10 cellular contexts compared by ENCODE assay signal in genomic region chr12:6551496-6552139, GRCh38. TPM values are rescaled to one million over a fixed set of nuclear protein-coding genes. Genes with fewer than 3 reads are reported as not detected.
DNase-seq lines count a peak whose midpoint lies in the region; ATAC-seq and TF ChIP-seq lines count a peak whose summit lies in the region.
"Had no signal": no experiment of that assay in that cellular context is flagged by ENCODE, and none has a peak within 500 bp of the region (broad histone marks: within the 10 kb centered on the region; RNA-seq: fewer than 3 reads in every experiment).

No MANE protein-coding gene starts in this region.

- H3K36me3 ChIP-seq in lower lobe of right lung, result peaks cover 36% of the 10 kb centered on the region

- no peaks in the 10 kb centered on the region for H3K27me3 Mint-ChIP-seq in activated T-cell treated with anti-CD3 and anti-CD28 coated beads, Interleukin-2, amount 50 U/mL, for 24 hours
- H3K27me3 Mint-ChIP-seq in chondrocyte (ENCODE audit: low read depth), result no peaks in the 10 kb centered on the region
- peaks cover 14% of the 10 kb centered on the region for H3K27me3 Mint-ChIP-seq in type B pancreatic cell

- peaks cover 90% of the 10 kb centered on the region for H3K36me3 Mint-ChIP-seq in activated T-cell treated with anti-CD3 and anti-CD28 coated beads, Interleukin-2, amount 50 U/mL, for 24 hours (ENCODE audit: low read depth)
- H3K36me3 Mint-ChIP-seq in chondrocyte (ENCODE audit: low read depth), result peaks cover 9% of the 10 kb centered on the region
- peaks cover 7% of the 10 kb centered on the region for H3K36me3 Mint-ChIP-seq in type B pancreatic cell

- in situ Hi-C loops in KBM-7 (cut with MboI; ENCODE audit: low pct_unique_long_range_greater_than_20kb, low sequenced_read_pairs), result no loop called here

- no peaks in the 10 kb centered on the region for H3K27me3 ChIP-seq in lower lobe of right lung (ENCODE audit: low read depth)

- intact Hi-C loops in lower lobe of right lung (cut with DNase I), result no loop called here

- H3K27ac ChIP-seq in lower lobe of right lung, result peak overlapping the region; percentile 78

- peaks cover 45% of the 10 kb centered on the region for H3K4me1 Mint-ChIP-seq in activated T-cell treated with anti-CD3 and anti-CD28 coated beads, Interleukin-2, amount 50 U/mL, for 24 hours (ENCODE audit: low read depth)
- peaks cover 79% of the 10 kb centered on the region for H3K4me1 Mint-ChIP-seq in chondrocyte (ENCODE audit: low read depth)
- peaks cover 26% of the 10 kb centered on the region for H3K4me1 Mint-ChIP-seq in type B pancreatic cell (ENCODE audit: unreplicated experiment)

- no peaks in the 10 kb centered on the region for H3K9me3 ChIP-seq in lower lobe of right lung

- peak overlapping the region; percentile 25 for H3K4me3 ChIP-seq in lower lobe of right lung

- no peak overlapping the region for H3K4me3 Mint-ChIP-seq in activated T-cell treated with anti-CD3 and anti-CD28 coated beads, Interleukin-2, amount 50 U/mL, for 24 hours
- peak overlapping the region; percentile 84 for H3K4me3 Mint-ChIP-seq in chondrocyte (ENCODE audit: unreplicated experiment)
- H3K4me3 Mint-ChIP-seq in type B pancreatic cell, result peak overlapping the region; percentile 52

- no peak for TF ChIP-seq CTCF in chondrocyte (IDR thresholded peaks at IDR 0.05)
- TF ChIP-seq CTCF in lower lobe of right lung (IDR thresholded peaks at IDR 0.05), result no peak
- no peak for TF ChIP-seq CTCF in type B pancreatic cell (conservative IDR thresholded peaks at IDR 0.05)

- no peak for DNase-seq in activated T-cell treated with anti-CD3 and anti-CD28 coated beads, Interleukin-2, amount 50 U/mL, for 24 hours
- DNase-seq in activated T-cell treated with anti-CD3 and anti-CD28 coated beads for 4 hours (no peak), chondrocyte (ENCODE audit: low spot score) (no peak), lower lobe of right lung (no peak), type B pancreatic cell (ENCODE audit: extremely low spot score, unreplicated experiment) (no peak), KBM-7 (no peak)
- DNase-seq: activated gamma-delta T cell treated with Interleukin-2 at 50 U/mL for 16 hours had no signal

- ATAC-seq in lower lobe of right lung, result no peak
- no peak for ATAC-seq in GM21717 (IDR thresholded peaks at IDR 0.05; ENCODE audit: unreplicated experiment)
- ATAC-seq in GM19351 (IDR thresholded peaks at IDR 0.05; ENCODE audit: unreplicated experiment), result no peak
- ATAC-seq: Panc1 had no signal

- H3K4me1 ChIP-seq in lower lobe of right lung, result peaks cover 71% of the 10 kb centered on the region

- no peaks in the 10 kb centered on the region for H3K9me3 Mint-ChIP-seq in activated T-cell treated with anti-CD3 and anti-CD28 coated beads, Interleukin-2, amount 50 U/mL, for 24 hours
- H3K9me3 Mint-ChIP-seq in chondrocyte (ENCODE audit: low read depth), result no peaks in the 10 kb centered on the region
- H3K9me3 Mint-ChIP-seq in type B pancreatic cell, result no peaks in the 10 kb centered on the region

- peak overlapping the region; percentile 44 for H3K27ac Mint-ChIP-seq in activated T-cell treated with anti-CD3 and anti-CD28 coated beads, Interleukin-2, amount 50 U/mL, for 24 hours
- H3K27ac Mint-ChIP-seq in chondrocyte (ENCODE audit: unreplicated experiment), result peak overlapping the region; percentile 98
- peak overlapping the region; percentile 94 for H3K27ac Mint-ChIP-seq in type B pancreatic cell

RNA-seq across cellular contexts. Expression of gene IFFO1, which starts 4.2 kb away (rescaled TPM):
- total RNA-seq in chondrocyte (29.0 to 29.5 TPM (median 29.2 TPM) in 3 replicates), lower lobe of right lung (27.6 TPM), type B pancreatic cell (ENCODE audit: low replicate concordance) (9.1 and 17.5 TPM in 2 replicates)

RNA-seq across cellular contexts. Expression of gene NOP2, which starts 16.5 kb away (rescaled TPM):
- total RNA-seq in chondrocyte (27.1 to 39.3 TPM (median 32.5 TPM) in 3 replicates), lower lobe of right lung (30.2 TPM), type B pancreatic cell (ENCODE audit: low replicate concordance) (60.9 and 106 TPM in 2 replicates)

RNA-seq across cellular contexts. Expression of gene GAPDH, which starts 17.3 kb away (rescaled TPM):
- total RNA-seq in chondrocyte (2,133 to 3,148 TPM (median 3,067 TPM) in 3 replicates), lower lobe of right lung (766 TPM), type B pancreatic cell (ENCODE audit: low replicate concordance) (2,317 and 5,618 TPM in 2 replicates)

RNA-seq across cellular contexts. Expression of gene CHD4, which starts 55.6 kb away (rescaled TPM):
- total RNA-seq in chondrocyte (227 to 242 TPM (median 231 TPM) in 3 replicates), lower lobe of right lung (169 TPM), type B pancreatic cell (ENCODE audit: low replicate concordance) (270 and 289 TPM in 2 replicates)

RNA-seq across cellular contexts. Expression of gene NCAPD2, which starts 57.7 kb away (rescaled TPM):
- 23.0 to 27.7 TPM (median 25.0 TPM) in 3 replicates for total RNA-seq in chondrocyte
- 32.0 TPM for total RNA-seq in lower lobe of right lung
- total RNA-seq in type B pancreatic cell (ENCODE audit: low replicate concordance), result 96.5 and 109 TPM in 2 replicates

Comparison
In these comparisons a context has a peak if more than half of its experiments do, and no peak if none do; other contexts are left out.
1. H3K27ac Mint-ChIP-seq: peak in every context shown above with its lines; median percentile 98 in chondrocyte; 94 in type B pancreatic cell; 44 in activated T-cell treated with anti-CD3 and anti-CD28 coated beads, Interleukin-2, amount 50 U/mL, for 24 hours.